28 cellular contexts compared by ENCODE assay signal in genomic region chr6:136166815-136167214, GRCh38.
"Had no signal": no experiment of that assay in that cellular context is flagged by ENCODE, and none has a peak within 500 bp of the region (broad histone marks: within the 10 kb centered on the region; RNA-seq: fewer than 3 reads in every experiment).

No MANE protein-coding gene starts in this region.

- H3K4me1 ChIP-seq: body of pancreas, esophagus muscularis mucosa, gastroesophageal sphincter had no signal

- H3K36me3 ChIP-seq: adrenal gland had no signal

- H3K27ac ChIP-seq: adrenal gland, body of pancreas, coronary artery, dorsolateral prefrontal cortex, esophagus muscularis mucosa, gastroesophageal sphincter had no signal

- H3K4me3 ChIP-seq: adrenal gland, body of pancreas, coronary artery, dorsolateral prefrontal cortex, esophagus muscularis mucosa, gastroesophageal sphincter had no signal

- H3K27me3 ChIP-seq: adrenal gland, body of pancreas, dorsolateral prefrontal cortex, esophagus muscularis mucosa, gastroesophageal sphincter had no signal

- H3K9me3 ChIP-seq: adrenal gland, body of pancreas, esophagus muscularis mucosa, gastroesophageal sphincter had no signal

- DNase-seq: activated CD4-positive, alpha-beta memory T cell treated with anti-CD3 and anti-CD28 coated beads for 36 hours; activated CD4-positive, alpha-beta T cell treated with anti-CD3 and anti-CD28 coated beads for 36 hours; activated CD4-positive, alpha-beta T cell treated with anti-CD3 and anti-CD28 coated beads, Interleukin-2, amount 10 ng/mL, durations not matched to agents 24 days and 14 days; activated CD4-positive, CD25-positive, alpha-beta regulatory T cell; activated CD4-positive, CD25-positive, alpha-beta regulatory T cell treated with anti-CD3 and anti-CD28 coated beads, Interleukin-2, amount 50 U/mL, for 72 hours; activated CD8-positive, alpha-beta memory T cell treated with anti-CD3 and anti-CD28 coated beads, Interleukin-2, amount 10 ng/mL, durations not matched to agents 7 days and 5 days; activated CD8-positive, alpha-beta memory T cell treated with anti-CD3 and anti-CD28 coated beads, Interleukin-2, amount 50 U/mL, for 4 hours; activated CD8-positive, alpha-beta T cell treated with anti-CD3 and anti-CD28 coated beads, Interleukin-2, amount 10 ng/mL, durations not matched to agents 7 days and 5 days; activated effector memory CD4-positive, alpha-beta T cell treated with anti-CD3 and anti-CD28 coated beads, Interleukin-2, amount 50 U/mL, for 16 hours; activated naive CD4-positive, alpha-beta T cell treated with anti-CD3 and anti-CD28 coated beads for 36 hours; activated naive CD8-positive, alpha-beta T cell treated with anti-CD3 and anti-CD28 coated beads for 36 hours; activated naive CD8-positive, alpha-beta T cell treated with anti-CD3 and anti-CD28 coated beads, Interleukin-2, amount 50 U/mL, for 24 hours; activated T-cell treated with anti-CD3 and anti-CD28 coated beads, Interleukin-2, amount 50 U/mL, for 1 hour; activated T-cell treated with anti-CD3 and anti-CD28 coated beads, Interleukin-2, amount 50 U/mL, for 48 hours; adrenal gland; amygdala; aorta; body of pancreas; central memory CD4-positive, alpha-beta T cell; cerebellar nuclear complex; dorsolateral prefrontal cortex; effector memory CD4-positive, alpha-beta T cell; erythroblast; foreskin melanocyte; T-helper 2 cell had no signal
